10 cellular contexts compared by ENCODE assay signal in genomic region chr10:51860257-51860656, GRCh38.
DNase-seq lines count a peak whose midpoint lies in the region; ATAC-seq, FAIRE-seq and TF ChIP-seq lines count a peak whose summit lies in the region.
"Had no signal": no experiment of that assay in that cellular context is flagged by ENCODE, and none has a peak within 500 bp of the region (broad histone marks: within the 10 kb centered on the region; RNA-seq: fewer than 3 reads in every experiment).

No MANE protein-coding gene starts in this region.

- H3K4me3 ChIP-seq in K562: no peak overlapping the region

- no peaks in the 10 kb centered on the region for H3K27me3 ChIP-seq in K562 (ENCODE audit: control insufficient read depth in 2 of 2, insufficient read depth in 2 of 2, low read length in 2 of 2)

- no peaks in the 10 kb centered on the region for H3K36me3 Mint-ChIP-seq in activated CD4-positive, alpha-beta T cell treated with anti-CD3 and anti-CD28 coated beads, Interleukin-2, amount 10 ng/mL, durations not matched to agents 24 days and 14 days (ENCODE audit: low read depth)

- intact Hi-C loops in K562 (cut with micrococcal nuclease): no loop called here
- intact Hi-C loops in activated CD4-positive, alpha-beta T cell treated with anti-CD3 and anti-CD28 coated beads, Interleukin-2, amount 10 ng/mL, durations not matched to agents 24 days and 14 days (cut with micrococcal nuclease): no loop called here

- no peak overlapping the region for H3K4me3 Mint-ChIP-seq in activated CD4-positive, alpha-beta T cell treated with anti-CD3 and anti-CD28 coated beads, Interleukin-2, amount 10 ng/mL, durations not matched to agents 24 days and 14 days

- no peak overlapping the region for H3K27ac ChIP-seq in K562 (ENCODE audit: extremely low read depth, low read depth, low read length)
- H3K27ac ChIP-seq: VCaP had no signal

- no peak for TF ChIP-seq CTCF in K562 (IDR thresholded peaks at IDR 0.05 in 2 of 3, conservative IDR thresholded peaks at IDR 0.05 in 1 of 3; ENCODE audit: insufficient read depth in 2 of 3, low read depth in 1 of 3, low read length in 3 of 3)

- no peaks in the 10 kb centered on the region for H3K9me1 ChIP-seq in K562 (ENCODE audit: control insufficient read depth, insufficient read depth, low read length)

- no peaks in the 10 kb centered on the region for H3K4me1 Mint-ChIP-seq in activated CD4-positive, alpha-beta T cell treated with anti-CD3 and anti-CD28 coated beads, Interleukin-2, amount 10 ng/mL, durations not matched to agents 24 days and 14 days

- H3K4me2 ChIP-seq in K562 (ENCODE audit: insufficient read depth, low read length): no peak overlapping the region

- H3K9ac ChIP-seq in K562 (ENCODE audit: insufficient read depth in 1 of 2, low read depth in 2 of 2, low read length in 2 of 2): no peak overlapping the region

- TF ChIP-seq POLR2A in K562 (conservative IDR thresholded peaks at IDR 0.05): no peak

- H3K79me2 ChIP-seq in K562 (ENCODE audit: control insufficient read depth, insufficient read depth, low read length): no peaks in the 10 kb centered on the region

- no peak for TF ChIP-seq RAD21 in K562 (CRISPR knock-in tag; conservative IDR thresholded peaks at IDR 0.05 in 1 of 2, IDR thresholded peaks at IDR 0.05 in 1 of 2)

- WGBS in K562 (ENCODE audit: insufficient coverage, low coverage, missing lambda C conversion rate): 0% methylated on average over 4 of the region's 4 CpGs

- peaks cover 5% of the 10 kb centered on the region for H3K27me3 Mint-ChIP-seq in activated CD4-positive, alpha-beta T cell treated with anti-CD3 and anti-CD28 coated beads, Interleukin-2, amount 10 ng/mL, durations not matched to agents 24 days and 14 days

- no peaks in the 10 kb centered on the region; the same call in 1 of the 2 replicates for H3K9me3 ChIP-seq in K562 (replicated peaks; ENCODE audit: control insufficient read depth, insufficient read depth, low read depth, low read length)

- POLR2A ChIA-PET in K562 (lab: Yijun Ruan, JAX): no interaction called here

- H3K36me3 ChIP-seq in K562 (ENCODE audit: control insufficient read depth, insufficient read depth, low read length): no peaks in the 10 kb centered on the region

- H4K20me1 ChIP-seq in K562 (replicated peaks; ENCODE audit: control insufficient read depth, insufficient read depth, low read length): no peaks in the 10 kb centered on the region

- no peak for DNase-seq in K562 (ENCODE audit: extremely low read depth in 1 of 4, low spot score in 3 of 4)
- DNase-seq in occipital lobe (lab: John Stamatoyannopoulos, UW): peak; percentile 11
- DNase-seq in activated CD4-positive, alpha-beta T cell treated with anti-CD3 and anti-CD28 coated beads, Interleukin-2, amount 10 ng/mL, durations not matched to agents 24 days and 14 days: no peak
- no peak for DNase-seq in T-helper 1 cell
- no peak for DNase-seq in NCI-H2081 (lab: John Stamatoyannopoulos, UW)
- no peak for DNase-seq in DMS 273 (lab: John Stamatoyannopoulos, UW; ENCODE audit: unreplicated experiment)

- H3K27ac Mint-ChIP-seq in activated CD4-positive, alpha-beta T cell treated with anti-CD3 and anti-CD28 coated beads, Interleukin-2, amount 10 ng/mL, durations not matched to agents 24 days and 14 days: no peak overlapping the region

- FAIRE-seq in K562 (lab: Jason Lieb, UNC): peak; percentile 15
- FAIRE-seq: GM18507 had no signal

- in situ Hi-C loops in K562 (cut with MboI): no loop called here

- ATAC-seq in GM18870 (IDR thresholded peaks at IDR 0.05; ENCODE audit: unreplicated experiment) (peak; percentile 78), HG03064 (IDR thresholded peaks at IDR 0.05; ENCODE audit: low read depth, unreplicated experiment) (peak; percentile 82), K562 (no peak)

- no TSS peak for BruUV-seq in K562 (replicated peaks; lab: Mats Ljungman, UMichigan)

- no peak for TF ChIP-seq EP300 in K562 (IDR thresholded peaks at IDR 0.05; ENCODE audit: low read length)

- no peaks in the 10 kb centered on the region for H3K4me1 ChIP-seq in K562 (replicated peaks in 1 of 2; ENCODE audit: control insufficient read depth in 2 of 2, insufficient read depth in 2 of 2, low read length in 2 of 2)

- no peak overlapping the region for H2AFZ ChIP-seq in K562 (ENCODE audit: low read depth, low read length)

- CTCF ChIA-PET in K562 (lab: Yijun Ruan, JAX; ENCODE audit: low intra/inter-chr PET ratio): no interaction called here

- H3K9me3 Mint-ChIP-seq in activated CD4-positive, alpha-beta T cell treated with anti-CD3 and anti-CD28 coated beads, Interleukin-2, amount 10 ng/mL, durations not matched to agents 24 days and 14 days: no peaks in the 10 kb centered on the region

TF ChIP-seq in K562, 482 proteins besides CTCF, POLR2A, EP300 and RAD21 (continues in another document):
- TF ChIP-seq ZFP36 (IDR thresholded peaks at IDR 0.05; ENCODE audit: low read depth, low read length, partially characterized antibody) (no peak), RFX5 (IDR thresholded peaks at IDR 0.05; ENCODE audit: low read depth, low read length) (no peak), BCL6 (CRISPR knock-in tag; IDR thresholded peaks at IDR 0.05) (no peak), MTA3 (IDR thresholded peaks at IDR 0.05; ENCODE audit: borderline replicate concordance) (no peak), RBM34 (IDR thresholded peaks at IDR 0.05; ENCODE audit: borderline replicate concordance, insufficient read depth, low read length) (no peak), PRDM10 (IDR thresholded peaks at IDR 0.05; ENCODE audit: partially characterized antibody) (no peak), NUFIP1 (IDR thresholded peaks at IDR 0.05; ENCODE audit: partially characterized antibody) (no peak), ARID3B (CRISPR knock-in tag; IDR thresholded peaks at IDR 0.05; ENCODE audit: borderline replicate concordance) (no peak), PYGO2 (tag; IDR thresholded peaks at IDR 0.05) (no peak), ZBTB9 (CRISPR knock-in tag; IDR thresholded peaks at IDR 0.05) (no peak), NR1H2 (CRISPR knock-in tag; IDR thresholded peaks at IDR 0.05) (no peak), ZNF280B (CRISPR knock-in tag; IDR thresholded peaks at IDR 0.05) (no peak), C11orf30 (IDR thresholded peaks at IDR 0.05; ENCODE audit: low read depth) (no peak), ZNF316 (IDR thresholded peaks at IDR 0.05) (no peak)
